20 cellular contexts compared by ENCODE assay signal in genomic region chr11:7906481-7906880, GRCh38. TPM values are rescaled to one million over a fixed set of nuclear protein-coding genes. Genes with fewer than 3 reads are reported as not detected.
DNase-seq lines count a peak whose midpoint lies in the region; ATAC-seq and TF ChIP-seq lines count a peak whose summit lies in the region.
"Had no signal": no experiment of that assay in that cellular context is flagged by ENCODE, and none has a peak within 500 bp of the region (broad histone marks: within the 10 kb centered on the region; RNA-seq: fewer than 3 reads in every experiment).

No MANE protein-coding gene starts in this region.

- peaks cover 3% of the 10 kb centered on the region for H3K4me1 ChIP-seq in NT2/D1 (ENCODE audit: insufficient read depth, insufficient read length)
- peaks cover 11 to 19% of the 10 kb centered on the region in 2 donors for H3K4me1 ChIP-seq in neuronal stem cell (ENCODE audit: control insufficient read depth in 2 of 2, insufficient read depth in 1 of 2, low read depth in 1 of 2, low read length in 2 of 2)
- H3K4me1 ChIP-seq: adrenal gland had no signal

- H3K27me3 Mint-ChIP-seq in endothelial cell (ENCODE audit: unreplicated experiment): no peaks in the 10 kb centered on the region
- peaks cover 36% of the 10 kb centered on the region for H3K27me3 Mint-ChIP-seq in activated naive CD8-positive, alpha-beta T cell treated with anti-CD3 and anti-CD28 coated beads for 36 hours

- H3K36me3 ChIP-seq in NT2/D1 (ENCODE audit: insufficient read depth, insufficient read length, low read length) (no peaks in the 10 kb centered on the region), neuronal stem cell (replicated peaks in 1 of 2; ENCODE audit: control insufficient read depth in 2 of 2, insufficient read depth in 2 of 2, low read length in 2 of 2) (no peaks in the 10 kb centered on the region)
- H3K36me3 ChIP-seq: adrenal gland, transverse colon had no signal

- peak overlapping the region; percentile 65 for H3K18ac ChIP-seq in neuronal stem cell (ENCODE audit: low read length)

- H2BK15ac ChIP-seq in neuronal stem cell (ENCODE audit: low read length): no peak overlapping the region

- H3K4ac ChIP-seq in neuronal stem cell (ENCODE audit: low read length): no peak overlapping the region

- H4K91ac ChIP-seq in neuronal stem cell (ENCODE audit: low read depth, low read length, poor library complexity): no peak overlapping the region

- no peaks in the 10 kb centered on the region for H3K27me3 ChIP-seq in NT2/D1 (ENCODE audit: insufficient read depth, insufficient read length)
- no peaks in the 10 kb centered on the region for H3K27me3 ChIP-seq in neuronal stem cell (ENCODE audit: control insufficient read depth in 3 of 3, insufficient read depth in 3 of 3, low read depth in 1 of 3, low read length in 3 of 3)
- H3K27me3 ChIP-seq: adrenal gland, transverse colon had no signal

- H3K4me1 Mint-ChIP-seq in endothelial cell (ENCODE audit: unreplicated experiment): peaks cover 55% of the 10 kb centered on the region
- H3K4me1 Mint-ChIP-seq in activated naive CD8-positive, alpha-beta T cell treated with anti-CD3 and anti-CD28 coated beads for 36 hours: no peaks in the 10 kb centered on the region
- H3K4me1 Mint-ChIP-seq: CD14-positive monocyte had no signal

- H3K9me3 Mint-ChIP-seq in endothelial cell (ENCODE audit: unreplicated experiment): no peaks in the 10 kb centered on the region
- no peaks in the 10 kb centered on the region for H3K9me3 Mint-ChIP-seq in activated naive CD8-positive, alpha-beta T cell treated with anti-CD3 and anti-CD28 coated beads for 36 hours
- H3K9me3 Mint-ChIP-seq: CD14-positive monocyte had no signal

- H2AK5ac ChIP-seq in neuronal stem cell (ENCODE audit: low read depth, low read length): no peak overlapping the region

- H3K9ac ChIP-seq in NT2/D1 (ENCODE audit: insufficient read length, low read depth) (peak overlapping the region; percentile 24), neuronal stem cell (ENCODE audit: low read depth, low read length, poor library complexity) (no peak overlapping the region)

- no peak overlapping the region for H3K23ac ChIP-seq in neuronal stem cell (ENCODE audit: low read depth, low read length, poor library complexity)

- no peak overlapping the region for H3K4me3 ChIP-seq in NT2/D1 (ENCODE audit: insufficient read length, low read depth)
- no peak overlapping the region for H3K4me3 ChIP-seq in neuronal stem cell (ENCODE audit: low read length in 2 of 2)
- H3K4me3 ChIP-seq: adrenal gland, transverse colon had no signal

- H2AFZ ChIP-seq in neuronal stem cell (ENCODE audit: low read length): peak overlapping the region; percentile 79

- ATAC-seq in GM19395 (IDR thresholded peaks at IDR 0.05; ENCODE audit: unreplicated experiment): no peak
- no peak for ATAC-seq in GM18517 (IDR thresholded peaks at IDR 0.05; ENCODE audit: unreplicated experiment)
- ATAC-seq: left ventricle myocardium superior had no signal

- H2BK5ac ChIP-seq in neuronal stem cell (ENCODE audit: low read length): no peak overlapping the region

- no peaks in the 10 kb centered on the region for H3K9me3 ChIP-seq in NT2/D1 (ENCODE audit: insufficient read depth, low read length)
- H3K9me3 ChIP-seq in neuronal stem cell (replicated peaks in 1 of 2; ENCODE audit: control insufficient read depth in 2 of 2, insufficient read depth in 1 of 2, low read depth in 1 of 2, low read length in 2 of 2): no peaks in the 10 kb centered on the region
- H3K9me3 ChIP-seq: adrenal gland, transverse colon had no signal

- TF ChIP-seq CTCF in endothelial cell (IDR thresholded peaks at IDR 0.05; ENCODE audit: unreplicated experiment): no peak

- H3K4me2 ChIP-seq in neuronal stem cell (ENCODE audit: insufficient read depth, low read length, poor library complexity, severe bottlenecking): no peak overlapping the region

- no peaks in the 10 kb centered on the region for H3K36me3 Mint-ChIP-seq in endothelial cell (ENCODE audit: low read depth, unreplicated experiment)
- H3K36me3 Mint-ChIP-seq in activated naive CD8-positive, alpha-beta T cell treated with anti-CD3 and anti-CD28 coated beads for 36 hours: no peaks in the 10 kb centered on the region
- H3K36me3 Mint-ChIP-seq: CD14-positive monocyte had no signal

- peak overlapping the region; percentile 88 for H3K27ac Mint-ChIP-seq in endothelial cell (ENCODE audit: unreplicated experiment)
- no peak overlapping the region for H3K27ac Mint-ChIP-seq in activated naive CD8-positive, alpha-beta T cell treated with anti-CD3 and anti-CD28 coated beads for 36 hours
- H3K27ac Mint-ChIP-seq: CD14-positive monocyte had no signal

- H2BK120ac ChIP-seq in neuronal stem cell (ENCODE audit: low read depth, low read length): no peak overlapping the region

- H3K79me1 ChIP-seq in neuronal stem cell (ENCODE audit: low read depth, low read length): no peaks in the 10 kb centered on the region

- H3K14ac ChIP-seq in neuronal stem cell (ENCODE audit: low read length): no peak overlapping the region

- H2BK12ac ChIP-seq in neuronal stem cell (ENCODE audit: low read length): no peak overlapping the region

- WGBS in neuronal stem cell (ENCODE audit: extremely low coverage in 2 of 2, insufficient read length in 2 of 2, insufficient replicate concordance in 1 of 2), 2 donors: no CpG with 5 or more reads among the region's 4 CpGs

- DNase-seq in EL (peak; percentile 33), NT2/D1 (ENCODE audit: low read depth, low spot score) (no peak), endothelial cell (ENCODE audit: low spot score) (no peak), neuronal stem cell (ENCODE audit: low spot score) (no peak), medulla oblongata (ENCODE audit: extremely low spot score) (no peak)
- no peak for DNase-seq in activated naive CD8-positive, alpha-beta T cell treated with anti-CD3 and anti-CD28 coated beads for 36 hours
- DNase-seq: adrenal gland, DMS53, left ventricle myocardium superior, NCI-H2029, NCI-H510A, transverse colon had no signal

- peak overlapping the region; percentile 30 for H3K27ac ChIP-seq in neuronal stem cell (replicated peaks; ENCODE audit: low read length)
- H3K27ac ChIP-seq: adrenal gland, transverse colon had no signal

- no peak overlapping the region for H4K8ac ChIP-seq in neuronal stem cell (ENCODE audit: low read depth, low read length)

- H3K4me3 Mint-ChIP-seq in endothelial cell (ENCODE audit: unreplicated experiment): no peak overlapping the region
- no peak overlapping the region for H3K4me3 Mint-ChIP-seq in activated naive CD8-positive, alpha-beta T cell treated with anti-CD3 and anti-CD28 coated beads for 36 hours
- H3K4me3 Mint-ChIP-seq: CD14-positive monocyte had no signal

RNA-seq across cellular contexts. Expression of gene OR10A6, which starts 24.6 kb away (rescaled TPM):
- total RNA-seq in endothelial cell (ENCODE audit: unreplicated experiment): not detected
- polyA plus RNA-seq in neuronal stem cell (2013, experiment 1 of 2): not detected
- not detected for polyA plus RNA-seq in neuronal stem cell (2013, experiment 2 of 2)
- total RNA-seq in activated naive CD8-positive, alpha-beta T cell treated with anti-CD3 and anti-CD28 coated beads for 36 hours: not detected
- total RNA-seq: A673; activated CD8-positive, alpha-beta memory T cell treated with anti-CD3 and anti-CD28 coated beads for 36 hours; adrenal gland; cerebellum; left ventricle myocardium superior; posterior vena cava; T-helper 2 cell treated with Interferon-gamma antibody and Interleukin-4, amounts not matched to agents 100 ng/mL and 5 ng/mL, for 36 hours; transverse colon had no signal
- polyA plus RNA-seq: adrenal gland, CD14-positive monocyte had no signal

RNA-seq across cellular contexts. Expression of gene OR10A3, which starts 35.0 kb away (rescaled TPM):
- total RNA-seq in endothelial cell (ENCODE audit: unreplicated experiment): not detected
- not detected for polyA plus RNA-seq in neuronal stem cell (2013, experiment 1 of 2)
- polyA plus RNA-seq in neuronal stem cell (2013, experiment 2 of 2): not detected
- not detected for total RNA-seq in activated naive CD8-positive, alpha-beta T cell treated with anti-CD3 and anti-CD28 coated beads for 36 hours
- total RNA-seq: A673; activated CD8-positive, alpha-beta memory T cell treated with anti-CD3 and anti-CD28 coated beads for 36 hours; adrenal gland; cerebellum; left ventricle myocardium superior; posterior vena cava; T-helper 2 cell treated with Interferon-gamma antibody and Interleukin-4, amounts not matched to agents 100 ng/mL and 5 ng/mL, for 36 hours; transverse colon had no signal
- polyA plus RNA-seq: adrenal gland, CD14-positive monocyte had no signal

RNA-seq across cellular contexts. Expression of gene NLRP10, which starts 58.8 kb away (rescaled TPM):
- total RNA-seq in endothelial cell (ENCODE audit: unreplicated experiment): not detected
- not detected for polyA plus RNA-seq in neuronal stem cell (2013, experiment 1 of 2)
- polyA plus RNA-seq in neuronal stem cell (2013, experiment 2 of 2): not detected
- total RNA-seq in activated naive CD8-positive, alpha-beta T cell treated with anti-CD3 and anti-CD28 coated beads for 36 hours: not detected
- total RNA-seq: A673; activated CD8-positive, alpha-beta memory T cell treated with anti-CD3 and anti-CD28 coated beads for 36 hours; adrenal gland; cerebellum; left ventricle myocardium superior; posterior vena cava; T-helper 2 cell treated with Interferon-gamma antibody and Interleukin-4, amounts not matched to agents 100 ng/mL and 5 ng/mL, for 36 hours; transverse colon had no signal
- polyA plus RNA-seq: adrenal gland, CD14-positive monocyte had no signal
